In the genomic region with DNA sequence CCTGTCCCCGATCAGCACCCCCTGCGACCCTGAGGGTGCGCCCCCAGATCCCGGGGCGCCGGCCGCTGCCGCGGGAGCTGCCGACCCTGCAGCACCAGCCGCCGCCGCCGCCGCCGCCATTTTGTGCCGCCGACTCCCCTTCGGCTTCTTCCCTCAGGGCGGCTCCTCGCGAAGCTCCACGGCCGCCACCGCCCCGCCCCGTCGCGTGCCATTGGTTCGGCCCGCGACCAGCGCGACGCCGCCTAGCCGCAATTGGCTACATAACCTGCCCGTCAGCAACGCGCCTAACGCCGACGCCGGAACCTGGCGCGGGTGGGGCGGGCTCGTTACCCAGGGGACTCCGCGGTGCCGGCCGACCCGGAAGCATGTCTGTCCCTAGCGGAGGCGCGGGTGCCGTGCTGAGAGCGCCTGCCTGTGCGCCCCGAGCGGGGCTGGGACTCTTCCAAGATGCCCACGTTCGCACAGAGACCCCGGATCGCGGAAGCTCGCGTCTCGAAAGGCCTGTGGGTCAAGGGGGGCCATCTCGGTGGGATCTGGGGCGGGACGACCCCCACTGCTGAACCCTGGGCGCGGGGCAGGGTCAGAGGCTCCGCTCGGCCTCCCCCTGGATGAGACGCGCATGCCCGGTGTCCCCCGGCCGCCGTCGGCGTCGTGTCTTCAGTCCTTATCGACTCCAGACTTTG, we compare ENCODE assay signal across 8 cellular contexts. TPM values are rescaled to one million over a fixed set of nuclear protein-coding genes. Genes with fewer than 3 reads are reported as not detected.
DNase-seq lines count a peak whose midpoint lies in the region; ATAC-seq lines count a peak whose summit lies in the region.

A gene (minus strand): TSS at position 149 of the 683 bp plus-strand sequence. CDS start 29 bp downstream, at position 120.

- CTCF ChIA-PET in activated CD4-positive, alpha-beta T cell treated with anti-CD3 and anti-CD28 coated beads, Interleukin-2, amount 10 ng/mL, durations not matched to agents 7 days and 5 days (lab: Charles Lee), result interaction anchor here (0.7 to 3.0 kb wide), 20 partner anchors 8 to 378 kb away, joined by 3 to 17 read pairs (median 4); a partner anchor contains a TSS

- peaks cover 51% of the 10 kb centered on the region for H3K4me1 Mint-ChIP-seq in activated CD4-positive, alpha-beta T cell treated with anti-CD3 and anti-CD28 coated beads, Interleukin-2, amount 10 ng/mL, durations not matched to agents 7 days and 5 days

- no peaks in the 10 kb centered on the region for H3K27me3 Mint-ChIP-seq in activated CD4-positive, alpha-beta T cell treated with anti-CD3 and anti-CD28 coated beads, Interleukin-2, amount 10 ng/mL, durations not matched to agents 7 days and 5 days

- peak within 1 kb of the TSS; percentile 80 for H3K4me3 Mint-ChIP-seq in activated CD4-positive, alpha-beta T cell treated with anti-CD3 and anti-CD28 coated beads, Interleukin-2, amount 10 ng/mL, durations not matched to agents 7 days and 5 days

- DNase-seq in C1 segment of cervical spinal cord (lab: John Stamatoyannopoulos, UW) (peak; percentile 58 to 99 (median 95)), NCI-H526 treated with DMSO at 0.1 percent for 48 hours (lab: John Stamatoyannopoulos, UW) (peak; percentile 90), cortex of kidney (lab: John Stamatoyannopoulos, UW) (peak; percentile 67), left lobe of liver (ENCODE audit: low spot score) (peak; percentile 99)
- peak; percentile 99 for DNase-seq in activated CD4-positive, alpha-beta T cell treated with anti-CD3 and anti-CD28 coated beads, Interleukin-2, amount 10 ng/mL, durations not matched to agents 7 days and 5 days
- DNase-seq in stimulated activated CD4-positive, alpha-beta T cell treated with anti-CD3 and anti-CD28 coated beads, Interleukin-2, amount 100 ng/mL, for 4 hours (ENCODE audit: low read depth), result peak; percentile 99

- H3K36me3 Mint-ChIP-seq in activated CD4-positive, alpha-beta T cell treated with anti-CD3 and anti-CD28 coated beads, Interleukin-2, amount 10 ng/mL, durations not matched to agents 7 days and 5 days (ENCODE audit: low read depth), result peaks cover 56% of the 10 kb centered on the region

- POLR2A ChIA-PET in activated CD4-positive, alpha-beta T cell treated with anti-CD3 and anti-CD28 coated beads, Interleukin-2, amount 10 ng/mL, durations not matched to agents 7 days and 5 days (lab: Charles Lee), result interaction anchor here (1.0 kb wide), 1 partner anchor 24 kb away, joined by 4 read pairs; a partner anchor contains a TSS

- H3K27ac Mint-ChIP-seq in activated CD4-positive, alpha-beta T cell treated with anti-CD3 and anti-CD28 coated beads, Interleukin-2, amount 10 ng/mL, durations not matched to agents 7 days and 5 days, result peak within 1 kb of the TSS; percentile 91

- ATAC-seq in GM19328 (IDR thresholded peaks at IDR 0.05; ENCODE audit: unreplicated experiment) (peak; percentile 93), HG03520 (IDR thresholded peaks at IDR 0.05; ENCODE audit: unreplicated experiment) (peak; percentile 88), left lobe of liver (peak; percentile 85)

- no peaks in the 10 kb centered on the region for H3K9me3 Mint-ChIP-seq in activated CD4-positive, alpha-beta T cell treated with anti-CD3 and anti-CD28 coated beads, Interleukin-2, amount 10 ng/mL, durations not matched to agents 7 days and 5 days

RNA-seq across cellular contexts. Expression of the gene that starts here (rescaled TPM):
- 100 to 1,000 TPM; 122 to 131 TPM for total RNA-seq in activated CD4-positive, alpha-beta T cell treated with anti-CD3 and anti-CD28 coated beads, Interleukin-2, amount 10 ng/mL, durations not matched to agents 7 days and 5 days
- total RNA-seq in left lobe of liver, result 127 TPM

Comparison
In these comparisons a context has a peak if more than half of its experiments do, and no peak if none do; other contexts are left out.
1. Peak in every context shown above with its lines: DNase-seq and ATAC-seq.